Comparison of ENCODE assay signal across 16 cellular contexts in the genomic region with DNA sequence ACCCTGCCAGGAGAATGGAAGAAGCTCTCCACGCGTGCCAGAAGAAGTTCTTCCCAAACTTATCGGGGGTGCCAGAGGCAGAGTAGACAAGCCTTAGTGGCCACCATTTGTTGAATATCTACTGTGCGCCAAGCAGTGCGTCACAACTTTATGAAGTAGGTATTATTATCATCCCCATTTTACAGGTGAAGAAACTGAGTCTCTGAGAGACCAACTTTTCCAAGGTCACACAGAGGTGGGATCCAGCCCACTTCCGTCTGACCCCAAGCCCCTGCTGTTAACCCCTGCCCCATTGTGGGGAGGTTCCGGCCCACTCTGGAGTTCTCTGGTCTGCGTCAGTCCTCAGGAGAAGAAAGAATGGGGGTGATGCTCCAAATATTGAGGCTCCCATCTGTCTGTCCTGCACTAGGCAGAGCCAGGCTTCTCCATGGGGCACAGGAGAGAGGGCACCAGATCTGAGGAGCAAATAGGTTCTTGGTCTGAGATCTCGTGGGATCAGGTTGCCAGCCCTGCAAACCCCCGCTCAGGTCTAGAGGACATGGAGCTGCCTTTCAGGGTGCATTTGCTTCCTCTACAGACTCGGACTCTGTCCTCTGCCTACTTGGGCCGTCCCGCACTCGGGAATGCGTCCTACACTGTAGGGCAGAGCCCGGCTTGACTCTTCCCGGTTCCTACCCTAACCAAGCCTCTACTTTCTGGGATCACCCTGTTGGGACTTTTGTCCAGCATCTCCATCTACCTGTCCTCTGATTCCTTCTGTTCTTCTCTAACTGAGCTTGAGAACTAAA. TPM values are rescaled to one million over a fixed set of nuclear protein-coding genes. Genes with fewer than 3 reads are reported as not detected.
A peak's percentile ranks its signal among the peaks of the same experiment; 100 is the strongest.
DNase-seq lines count a peak whose midpoint lies in the region; ATAC-seq, FAIRE-seq and TF ChIP-seq lines count a peak whose summit lies in the region.
"Had no signal": no experiment of that assay in that cellular context is flagged by ENCODE, and none has a peak within 500 bp of the region (broad histone marks: within the 10 kb centered on the region; RNA-seq: fewer than 3 reads in every experiment).

No MANE protein-coding gene starts in this region.

- peak overlapping the region; percentile 100 for H3K4me2 ChIP-seq in HepG2 (ENCODE audit: low read depth, low read length)

- no peak for TF ChIP-seq RAD21 in HepG2 (CRISPR knock-in tag; IDR thresholded peaks at IDR 0.05)

- intact Hi-C loops in HepG2 (cut with micrococcal nuclease; ENCODE audit: unreplicated experiment) (no loop called here), right lobe of liver (cut with DNase I) (no loop called here)

- WGBS in HepG2 (ENCODE audit: low lambda C conversion rate) = 84% methylated on average over 12 of the region's 17 CpGs
- WGBS in right lobe of liver (ENCODE audit: insufficient coverage, low coverage, low lambda C conversion rate, missing lambda C conversion rate) = 93% methylated on average over 9 of the region's 17 CpGs

- ATAC-seq in HepG2 (no peak), right lobe of liver (no peak), HG03097 (IDR thresholded peaks at IDR 0.05; ENCODE audit: low FRiP score, unreplicated experiment) (no peak)
- no peak for ATAC-seq in naive thymus-derived CD8-positive, alpha-beta T cell

- no TSS peak for BruUV-seq in HepG2 (replicated peaks; lab: Mats Ljungman, UMichigan)

- H3K36me3 Mint-ChIP-seq in naive thymus-derived CD8-positive, alpha-beta T cell = no peaks in the 10 kb centered on the region
- H3K36me3 Mint-ChIP-seq in type B pancreatic cell = no peaks in the 10 kb centered on the region

- no peaks in the 10 kb centered on the region for H3K9me3 Mint-ChIP-seq in naive thymus-derived CD8-positive, alpha-beta T cell
- H3K9me3 Mint-ChIP-seq in type B pancreatic cell = no peaks in the 10 kb centered on the region

- TF ChIP-seq CTCF in HepG2 (CRISPR knock-in tag; IDR thresholded peaks at IDR 0.05) = no peak
- TF ChIP-seq CTCF in right lobe of liver (IDR thresholded peaks at IDR 0.05) = no peak
- TF ChIP-seq CTCF in coronary artery (IDR thresholded peaks at IDR 0.05) = no peak
- no peak for TF ChIP-seq CTCF in type B pancreatic cell (conservative IDR thresholded peaks at IDR 0.05)
- no peak for TF ChIP-seq CTCF in GM13977 (IDR thresholded peaks at IDR 0.05; ENCODE audit: extremely low read depth, insufficient read depth, missing control alignments)

- in situ Hi-C loops in HepG2 (cut with HindIII; ENCODE audit: extremely low pct_ligation_motif_present, low pct_unique_long_range_greater_than_20kb) = no loop called here
- in situ Hi-C loops in GM13977 (cut with MboI; ENCODE audit: low pct_unique_long_range_greater_than_20kb, low sequenced_read_pairs, unreplicated experiment) = no loop called here

- H3K27ac ChIP-seq in HepG2 (ENCODE audit: extremely low read length, insufficient read depth, low read length) = peak overlapping the region; percentile 8
- no peak overlapping the region for H3K27ac ChIP-seq in right lobe of liver
- H3K27ac ChIP-seq in coronary artery = peak overlapping the region; percentile 61 to 78
- H3K27ac ChIP-seq: SK-N-MC had no signal

- H3K4me1 Mint-ChIP-seq in naive thymus-derived CD8-positive, alpha-beta T cell = peaks cover 8 to 23% (median 16%) of the 10 kb centered on the region in 4 donors
- H3K4me1 Mint-ChIP-seq in type B pancreatic cell (ENCODE audit: unreplicated experiment) = peaks cover 31% of the 10 kb centered on the region

- peak overlapping the region in 5 of 10 donors; percentile 15 to 51 (median 31) for H3K27ac Mint-ChIP-seq in naive thymus-derived CD8-positive, alpha-beta T cell
- peak overlapping the region; percentile 35 for H3K27ac Mint-ChIP-seq in type B pancreatic cell

- H3K36me3 ChIP-seq in HepG2 (replicated peaks in 1 of 2; ENCODE audit: control insufficient read depth in 1 of 2, insufficient read depth in 2 of 2, low read length in 2 of 2) (peaks cover 0 to 2% of the 10 kb centered on the region in 2 experiments; a peak in 1 of 5 replicates), right lobe of liver (no peaks in the 10 kb centered on the region)
- H3K36me3 ChIP-seq: HAP-1 had no signal

- no peak for FAIRE-seq in HepG2 (lab: Jason Lieb, UNC)

- H2AFZ ChIP-seq in HepG2 (ENCODE audit: low read length) = no peak overlapping the region

- TF ChIP-seq POLR2A in HepG2 (IDR thresholded peaks at IDR 0.05; ENCODE audit: insufficient read depth in 1 of 2, low read depth in 2 of 2, low read length in 2 of 2) = no peak
- TF ChIP-seq POLR2A in right lobe of liver (IDR thresholded peaks at IDR 0.05) = no peak

- TF ChIP-seq EP300 in HepG2 (IDR thresholded peaks at IDR 0.05; ENCODE audit: low read depth in 2 of 2, low read length in 2 of 2) (no peak), HepG2 (CRISPR knock-in tag; IDR thresholded peaks at IDR 0.05; ENCODE audit: borderline replicate concordance) (no peak)

- no peaks in the 10 kb centered on the region for H4K20me1 ChIP-seq in HepG2 (ENCODE audit: insufficient read depth, low read length)

- H3K27me3 ChIP-seq in HepG2 (ENCODE audit: control insufficient read depth in 1 of 2, insufficient read depth in 2 of 2, low read length in 2 of 2) (no peaks in the 10 kb centered on the region), right lobe of liver (no peaks in the 10 kb centered on the region)

- H3K4me1 ChIP-seq in HepG2 (ENCODE audit: insufficient read depth, low read length) (peaks cover 66% of the 10 kb centered on the region), right lobe of liver (no peaks in the 10 kb centered on the region)
- H3K4me1 ChIP-seq: HAP-1 had no signal

- 0 out of 6 replicates have a peak overlapping the region, but pooled peaks of 1 of the 3 experiments have one; percentile 83 for H3K4me3 ChIP-seq in HepG2 (replicated peaks in 1 of 3; ENCODE audit: insufficient read depth in 1 of 3, low read depth in 2 of 3, low read length in 3 of 3)
- no peak overlapping the region for H3K4me3 ChIP-seq in right lobe of liver
- peak overlapping the region; percentile 91 for H3K4me3 ChIP-seq in coronary artery
- H3K4me3 ChIP-seq: HAP-1 had no signal

- peak overlapping the region; percentile 14 to 90 (median 52) for H3K4me3 Mint-ChIP-seq in naive thymus-derived CD8-positive, alpha-beta T cell
- H3K4me3 Mint-ChIP-seq in type B pancreatic cell = peak overlapping the region; percentile 83

- H3K27me3 Mint-ChIP-seq in naive thymus-derived CD8-positive, alpha-beta T cell = no peaks in the 10 kb centered on the region
- H3K27me3 Mint-ChIP-seq in type B pancreatic cell = no peaks in the 10 kb centered on the region

- H3K9ac ChIP-seq in HepG2 (ENCODE audit: insufficient read depth, low read depth, low read length) = no peak overlapping the region

- H3K9me3 ChIP-seq in HepG2 (ENCODE audit: low read length) = no peaks in the 10 kb centered on the region
- H3K9me3 ChIP-seq in right lobe of liver = no peaks in the 10 kb centered on the region
- H3K9me3 ChIP-seq: HAP-1 had no signal

- peaks cover 15% of the 10 kb centered on the region for H3K79me2 ChIP-seq in HepG2 (ENCODE audit: insufficient read depth, low read length)

- POLR2A ChIA-PET in HepG2 (lab: Yijun Ruan, JAX) = no interaction called here
- POLR2A ChIA-PET in naive thymus-derived CD8-positive, alpha-beta T cell (lab: Charles Lee) = no interaction called here

- DNase-seq in HepG2 (ENCODE audit: low spot score) (no peak), right lobe of liver (no peak), coronary artery (ENCODE audit: low spot score) (no peak), type B pancreatic cell (ENCODE audit: extremely low spot score, unreplicated experiment) (no peak), AG20443 (ENCODE audit: low spot score) (no peak), GM13977 (ENCODE audit: low spot score) (no peak)
- no peak for DNase-seq in naive thymus-derived CD8-positive, alpha-beta T cell
- DNase-seq: activated effector memory CD4-positive, alpha-beta T cell treated with anti-CD3 and anti-CD28 coated beads, Interleukin-2, amount 50 U/mL, for 16 hours; effector CD8-positive, alpha-beta T cell; Karpas-422; NCI-H446; stimulated activated CD4-positive, alpha-beta T cell treated with anti-CD3 and anti-CD28 coated beads, Interleukin-4, amount 100 ng/mL, for 24 hours had no signal

- CTCF ChIA-PET in HepG2 (lab: Yijun Ruan, JAX; ENCODE audit: low intra/inter-chr PET ratio, low total read pairs) = no interaction called here

RNA-seq across cellular contexts. Expression of a gene that starts 2.1 kb away (rescaled TPM):
- 3.2 and 6.4 TPM in 2 replicates for total RNA-seq in HepG2 (2016; rRNA removed; fragmentation: Illumina TruSeq; extraction: Trizol)
- 10.6 and 10.7 TPM in 2 replicates for total RNA-seq in HepG2 (2016; cell fraction: cytosol; rRNA removed; fragmentation: Illumina TruSeq; extraction: Trizol; ENCODE audit: low read depth)
- 3.6 and 7.0 TPM in 2 replicates for total RNA-seq in HepG2 (2016; cell fraction: insoluble cytoplasmic fraction; rRNA removed; fragmentation: Illumina TruSeq; extraction: Trizol)
- 8.3 and 10.4 TPM in 2 replicates for total RNA-seq in HepG2 (2016; cell fraction: membrane; rRNA removed; fragmentation: Illumina TruSeq; extraction: Trizol)
- total RNA-seq in HepG2 (2016; cell fraction: nucleus; rRNA removed; fragmentation: Illumina TruSeq; extraction: Trizol) = 8.2 and 10.1 TPM in 2 replicates
- 38.8 and 45.3 TPM in 2 replicates for polyA plus RNA-seq in HepG2 (2011; rRNA removed)
- 13.0 and 14.8 TPM in 2 replicates for polyA plus RNA-seq in HepG2 (2011; cell fraction: cytosol; rRNA removed)
- polyA plus RNA-seq in HepG2 (2011; cell fraction: nucleus; rRNA removed) = 224 and 255 TPM in 2 replicates
- polyA plus RNA-seq in HepG2 (2012) = 53.5 and 54.3 TPM in 2 replicates
- 5.2 and 5.9 TPM in 2 replicates for polyA plus RNA-seq in HepG2 (2016; cell fraction: cytosol; fragmentation: Illumina TruSeq; extraction: Trizol; ENCODE audit: low read depth)
- 6.0 and 9.4 TPM in 2 replicates for polyA plus RNA-seq in HepG2 (2016; cell fraction: insoluble cytoplasmic fraction; fragmentation: Illumina TruSeq; extraction: Trizol; ENCODE audit: low read depth)
- polyA plus RNA-seq in HepG2 (2016; cell fraction: membrane; fragmentation: Illumina TruSeq; extraction: Trizol; ENCODE audit: low read depth) = 11.2 and 12.4 TPM in 2 replicates
- 33.1 and 35.8 TPM in 2 replicates for polyA plus RNA-seq in HepG2 (2016; cell fraction: nucleus; fragmentation: Illumina TruSeq; extraction: Trizol; ENCODE audit: insufficient read depth, low read depth)
- 11.0 and 29.7 TPM in 2 replicates for polyA minus RNA-seq in HepG2 (2011; rRNA and poly(A)+ RNA removed; ENCODE audit: low replicate concordance)
- 14.7 and 23.4 TPM in 2 replicates for polyA minus RNA-seq in HepG2 (2011; cell fraction: cytosol; rRNA and poly(A)+ RNA removed)
- 47.0 and 52.3 TPM in 2 replicates for polyA minus RNA-seq in HepG2 (2011; cell fraction: nucleus; rRNA and poly(A)+ RNA removed)
- 10 to 100 TPM in 3 of 6 experiments, 1 to 10 TPM in 3; 6.3 to 22.3 (median 9.7) TPM for total RNA-seq in right lobe of liver
- 1 to 10 TPM; 5.7 to 6.1 TPM for total RNA-seq in naive thymus-derived CD8-positive, alpha-beta T cell
- polyA plus RNA-seq in naive thymus-derived CD8-positive, alpha-beta T cell = 1 to 10 TPM in 2 of 3 donors, under 1 TPM in 1; 0.32 to 1.3 (median 1.1) TPM
- total RNA-seq in type B pancreatic cell (ENCODE audit: low replicate concordance) = 9.6 and 19.3 TPM in 2 replicates

RNA-seq across cellular contexts. Expression of a gene that starts 50.8 kb away (rescaled TPM):
- total RNA-seq in HepG2 (2016; rRNA removed; fragmentation: Illumina TruSeq; extraction: Trizol) = 0.42 and 1.2 TPM in 2 replicates
- 0.18 TPM in 1 of 2 replicates, not detected in the other for total RNA-seq in HepG2 (2016; cell fraction: cytosol; rRNA removed; fragmentation: Illumina TruSeq; extraction: Trizol; ENCODE audit: low read depth)
- total RNA-seq in HepG2 (2016; cell fraction: insoluble cytoplasmic fraction; rRNA removed; fragmentation: Illumina TruSeq; extraction: Trizol) = 0.28 and 1.4 TPM in 2 replicates
- 0.10 and 0.28 TPM in 2 replicates for total RNA-seq in HepG2 (2016; cell fraction: membrane; rRNA removed; fragmentation: Illumina TruSeq; extraction: Trizol)
- total RNA-seq in HepG2 (2016; cell fraction: nucleus; rRNA removed; fragmentation: Illumina TruSeq; extraction: Trizol) = 2.8 and 3.4 TPM in 2 replicates
- polyA plus RNA-seq in HepG2 (2011; rRNA removed) = 2.7 and 2.8 TPM in 2 replicates
- 1.2 and 1.4 TPM in 2 replicates for polyA plus RNA-seq in HepG2 (2011; cell fraction: cytosol; rRNA removed)
- 6.9 and 7.0 TPM in 2 replicates for polyA plus RNA-seq in HepG2 (2011; cell fraction: nucleus; rRNA removed)
- polyA plus RNA-seq in HepG2 (2012) = 0.36 and 0.88 TPM in 2 replicates
- polyA plus RNA-seq in HepG2 (2016; cell fraction: cytosol; fragmentation: Illumina TruSeq; extraction: Trizol; ENCODE audit: low read depth) = 0.07 and 0.09 TPM in 2 replicates
- polyA plus RNA-seq in HepG2 (2016; cell fraction: insoluble cytoplasmic fraction; fragmentation: Illumina TruSeq; extraction: Trizol; ENCODE audit: low read depth) = 0.48 and 0.52 TPM in 2 replicates
- 0.12 and 0.19 TPM in 2 replicates for polyA plus RNA-seq in HepG2 (2016; cell fraction: membrane; fragmentation: Illumina TruSeq; extraction: Trizol; ENCODE audit: low read depth)
- polyA plus RNA-seq in HepG2 (2016; cell fraction: nucleus; fragmentation: Illumina TruSeq; extraction: Trizol; ENCODE audit: insufficient read depth, low read depth) = 2.2 and 2.7 TPM in 2 replicates
- 0.37 and 5.7 TPM in 2 replicates for polyA minus RNA-seq in HepG2 (2011; rRNA and poly(A)+ RNA removed; ENCODE audit: low replicate concordance)
- polyA minus RNA-seq in HepG2 (2011; cell fraction: cytosol; rRNA and poly(A)+ RNA removed) = 0.79 and 0.97 TPM in 2 replicates
- polyA minus RNA-seq in HepG2 (2011; cell fraction: nucleus; rRNA and poly(A)+ RNA removed) = 9.9 and 10.4 TPM in 2 replicates
- total RNA-seq in right lobe of liver = under 1 TPM in 1 of 6 experiments, not detected in 5; 0.06 TPM
- total RNA-seq in naive thymus-derived CD8-positive, alpha-beta T cell = under 1 TPM; 0.11 to 0.31 TPM
- not detected for polyA plus RNA-seq in naive thymus-derived CD8-positive, alpha-beta T cell
- 2.4 and 6.8 TPM in 2 replicates for total RNA-seq in type B pancreatic cell (ENCODE audit: low replicate concordance)
- total RNA-seq: fibroblast of villous mesenchyme had no signal

Comparison
In these comparisons a context has a peak if more than half of its experiments do, and no peak if none do; other contexts are left out.
1. H3K27ac ChIP-seq: peak in HepG2 (single experiment) and coronary artery (2 of 2); none in right lobe of liver (0 of 3).